ENCODE assay signal across 22 cellular contexts in the genomic region with DNA sequence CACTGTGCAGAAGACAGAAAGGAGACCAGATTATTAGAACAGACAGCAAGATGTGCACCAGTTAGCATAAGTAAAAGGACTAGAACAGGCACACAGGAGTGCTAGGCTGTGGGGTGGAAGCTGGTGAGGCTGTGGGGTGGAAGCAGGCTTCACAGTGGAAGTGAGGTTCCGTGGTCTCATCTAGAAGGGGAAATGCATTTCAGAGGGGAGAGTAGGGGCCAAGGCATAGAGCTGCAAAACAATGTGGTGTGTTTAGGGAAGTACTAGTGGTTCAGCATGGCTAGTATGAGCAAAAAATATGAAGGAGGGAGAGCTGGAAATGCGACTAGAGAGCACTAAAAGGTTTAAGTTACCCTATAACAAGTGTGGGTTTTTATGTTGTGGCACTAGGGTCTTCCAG. TPM values are rescaled to one million over a fixed set of nuclear protein-coding genes. Genes with fewer than 3 reads are reported as not detected.
A peak's percentile ranks its signal among the peaks of the same experiment; 100 is the strongest.
DNase-seq lines count a peak whose midpoint lies in the region; ATAC-seq, FAIRE-seq and TF ChIP-seq lines count a peak whose summit lies in the region.
"Had no signal": no experiment of that assay in that cellular context is flagged by ENCODE, and none has a peak within 500 bp of the region (broad histone marks: within the 10 kb centered on the region; RNA-seq: fewer than 3 reads in every experiment).

No MANE protein-coding gene starts in this region.

- H3K9ac ChIP-seq in HepG2 (ENCODE audit: insufficient read depth, low read depth, low read length) = no peak overlapping the region

- no peak overlapping the region for H2AFZ ChIP-seq in HepG2 (ENCODE audit: low read length)

- H3K4me3 ChIP-seq in right lobe of liver = no peak overlapping the region
- H3K4me3 ChIP-seq in HepG2 (replicated peaks in 1 of 3; ENCODE audit: insufficient read depth in 1 of 3, low read depth in 2 of 3, low read length in 3 of 3) = no peak overlapping the region

- no TSS peak for BruUV-seq in HepG2 (replicated peaks; lab: Mats Ljungman, UMichigan)

- TF ChIP-seq CTCF in right lobe of liver (IDR thresholded peaks at IDR 0.05) (no peak), HepG2 (CRISPR knock-in tag; IDR thresholded peaks at IDR 0.05) (no peak)

- CTCF ChIA-PET in HepG2 (lab: Yijun Ruan, JAX; ENCODE audit: low intra/inter-chr PET ratio, low total read pairs) = no interaction called here

- intact Hi-C loops in right lobe of liver (cut with DNase I) = no loop called here
- intact Hi-C loops in HepG2 (cut with micrococcal nuclease; ENCODE audit: unreplicated experiment) = no loop called here

- H3K36me3 ChIP-seq in right lobe of liver (no peaks in the 10 kb centered on the region), HepG2 (replicated peaks in 1 of 2; ENCODE audit: control insufficient read depth in 1 of 2, insufficient read depth in 2 of 2, low read length in 2 of 2) (no peaks in the 10 kb centered on the region)
- H3K36me3 ChIP-seq: BE2C had no signal

- no peak for TF ChIP-seq EP300 in HepG2 (IDR thresholded peaks at IDR 0.05; ENCODE audit: low read depth in 2 of 2, low read length in 2 of 2)
- TF ChIP-seq EP300 in HepG2 (CRISPR knock-in tag; IDR thresholded peaks at IDR 0.05; ENCODE audit: borderline replicate concordance) = no peak

- peak in 3 of 4 donors; percentile 45 to 68 (median 54) for ATAC-seq in right lobe of liver
- no peak for ATAC-seq in HepG2
- peak; percentile 20 for ATAC-seq in left lobe of liver
- no peak for ATAC-seq in GM18505 (IDR thresholded peaks at IDR 0.05; ENCODE audit: unreplicated experiment)
- ATAC-seq: PC-3 had no signal

- in situ Hi-C loops in HepG2 (cut with HindIII; ENCODE audit: extremely low pct_ligation_motif_present, low pct_unique_long_range_greater_than_20kb) = no loop called here

- H4K20me1 ChIP-seq in HepG2 (ENCODE audit: insufficient read depth, low read length) = no peaks in the 10 kb centered on the region

- no peak overlapping the region for H3K4me2 ChIP-seq in HepG2 (ENCODE audit: low read depth, low read length)

- WGBS in right lobe of liver (ENCODE audit: insufficient coverage, low coverage, low lambda C conversion rate, missing lambda C conversion rate) = 25% methylated on average over 2 of the region's 2 CpGs
- 42% methylated on average over 2 of the region's 2 CpGs for WGBS in HepG2 (ENCODE audit: low lambda C conversion rate)

- POLR2A ChIA-PET in HepG2 (lab: Yijun Ruan, JAX) = no interaction called here

- no peaks in the 10 kb centered on the region for H3K4me1 ChIP-seq in right lobe of liver
- no peaks in the 10 kb centered on the region for H3K4me1 ChIP-seq in HepG2 (ENCODE audit: insufficient read depth, low read length)

- H3K9me3 ChIP-seq in right lobe of liver = no peaks in the 10 kb centered on the region
- H3K9me3 ChIP-seq in HepG2 (ENCODE audit: low read length) = no peaks in the 10 kb centered on the region
- H3K9me3 ChIP-seq: BE2C had no signal

- H3K27me3 ChIP-seq in right lobe of liver (no peaks in the 10 kb centered on the region), HepG2 (ENCODE audit: control insufficient read depth in 1 of 2, insufficient read depth in 2 of 2, low read length in 2 of 2) (no peaks in the 10 kb centered on the region)
- H3K27me3 ChIP-seq: BE2C had no signal

- TF ChIP-seq RAD21 in HepG2 (CRISPR knock-in tag; IDR thresholded peaks at IDR 0.05) = no peak

- FAIRE-seq in HepG2 (lab: Jason Lieb, UNC) (no peak), HTR-8/SVneo (lab: Jason Lieb, UNC) (no peak)
- FAIRE-seq: H54 had no signal

- H3K79me2 ChIP-seq in HepG2 (ENCODE audit: insufficient read depth, low read length) = no peaks in the 10 kb centered on the region

- DNase-seq in NOMO-1 treated with DMSO at 0.1 percent for 48 hours (lab: John Stamatoyannopoulos, UW; ENCODE audit: unreplicated experiment) = peak; percentile 24
- DNase-seq in NOMO-1 treated with dmso at 0.1 percent for 144 hours (lab: John Stamatoyannopoulos, UW; ENCODE audit: unreplicated experiment) = no peak
- DNase-seq in right lobe of liver = no peak
- no peak for DNase-seq in HepG2 (ENCODE audit: low spot score)
- DNase-seq in left lobe of liver (ENCODE audit: low spot score) = no peak
- no peak for DNase-seq in HTR-8/SVneo (ENCODE audit: insufficient read length, low spot score)
- DNase-seq in OCI-M2 (lab: John Stamatoyannopoulos, UW; ENCODE audit: unreplicated experiment) = no peak
- DNase-seq: BE2C; CD4-positive, alpha-beta T cell; NCI-H1092 treated with DMSO at 0.1 percent for 48 hours; NCI-H1694 treated with DMSO at 0.1 percent for 48 hours; NCI-H226; NCI-H526 treated with DMSO at 0.1 percent for 48 hours; NK-92 treated with Interleukin-12 subunit alpha and Interleukin-12 subunit beta, amount 100 ng/mL, for 24 hours; PC-3 had no signal

- H3K27ac ChIP-seq in right lobe of liver = no peak overlapping the region
- no peak overlapping the region for H3K27ac ChIP-seq in HepG2 (ENCODE audit: extremely low read length, insufficient read depth, low read length)
- H3K27ac ChIP-seq: 22Rv1, RWPE1 had no signal

- TF ChIP-seq POLR2A in right lobe of liver (IDR thresholded peaks at IDR 0.05) (no peak), HepG2 (IDR thresholded peaks at IDR 0.05; ENCODE audit: insufficient read depth in 1 of 2, low read depth in 2 of 2, low read length in 2 of 2) (no peak), GM18505 (IDR thresholded peaks at IDR 0.05; ENCODE audit: borderline replicate concordance, extremely low read depth, insufficient read depth, insufficient read length) (no peak)

RNA-seq across cellular contexts. Expression of a gene that starts 6.5 kb away (rescaled TPM):
- total RNA-seq in right lobe of liver (under 1 TPM; 0.43 to 0.92 (median 0.68) TPM), HepG2 (2016; rRNA removed; fragmentation: Illumina TruSeq; extraction: Trizol) (0.18 TPM in 1 of 2 replicates, not detected in the other), left lobe of liver (0.65 TPM)
- total RNA-seq in HepG2 (2016; cell fraction: cytosol; rRNA removed; fragmentation: Illumina TruSeq; extraction: Trizol; ENCODE audit: low read depth) = not detected in 2 replicates
- total RNA-seq in HepG2 (2016; cell fraction: insoluble cytoplasmic fraction; rRNA removed; fragmentation: Illumina TruSeq; extraction: Trizol) = 0.10 and 0.32 TPM in 2 replicates
- 0.25 TPM in 1 of 2 replicates, not detected in the other for total RNA-seq in HepG2 (2016; cell fraction: membrane; rRNA removed; fragmentation: Illumina TruSeq; extraction: Trizol)
- 0.47 and 0.97 TPM in 2 replicates for total RNA-seq in HepG2 (2016; cell fraction: nucleus; rRNA removed; fragmentation: Illumina TruSeq; extraction: Trizol)
- polyA plus RNA-seq in HepG2 (2011; rRNA removed) = 0.55 and 0.58 TPM in 2 replicates
- polyA plus RNA-seq in HepG2 (2011; cell fraction: cytosol; rRNA removed) = 0.13 and 0.26 TPM in 2 replicates
- 1.2 and 2.5 TPM in 2 replicates for polyA plus RNA-seq in HepG2 (2011; cell fraction: nucleus; rRNA removed)
- polyA plus RNA-seq in HepG2 (2012) = 0.28 and 0.46 TPM in 2 replicates
- polyA plus RNA-seq in HepG2 (2016; cell fraction: cytosol; fragmentation: Illumina TruSeq; extraction: Trizol; ENCODE audit: low read depth) = not detected in 2 replicates
- polyA plus RNA-seq in HepG2 (2016; cell fraction: insoluble cytoplasmic fraction; fragmentation: Illumina TruSeq; extraction: Trizol; ENCODE audit: low read depth) = 0.13 and 0.19 TPM in 2 replicates
- polyA plus RNA-seq in HepG2 (2016; cell fraction: membrane; fragmentation: Illumina TruSeq; extraction: Trizol; ENCODE audit: low read depth) = not detected in 2 replicates
- 1.1 and 2.1 TPM in 2 replicates for polyA plus RNA-seq in HepG2 (2016; cell fraction: nucleus; fragmentation: Illumina TruSeq; extraction: Trizol; ENCODE audit: insufficient read depth, low read depth)
- 0.21 and 2.3 TPM in 2 replicates for polyA minus RNA-seq in HepG2 (2011; rRNA and poly(A)+ RNA removed; ENCODE audit: low replicate concordance)
- polyA minus RNA-seq in HepG2 (2011; cell fraction: cytosol; rRNA and poly(A)+ RNA removed) = not detected in 2 replicates
- 2.2 and 3.1 TPM in 2 replicates for polyA minus RNA-seq in HepG2 (2011; cell fraction: nucleus; rRNA and poly(A)+ RNA removed)

RNA-seq across cellular contexts. Expression of a gene that starts 23.3 kb away (rescaled TPM):
- total RNA-seq in right lobe of liver (10 to 100 TPM; 23.9 to 40.8 (median 33.0) TPM), HepG2 (2016; rRNA removed; fragmentation: Illumina TruSeq; extraction: Trizol) (51.0 and 66.2 TPM in 2 replicates), left lobe of liver (31.0 TPM)
- total RNA-seq in HepG2 (2016; cell fraction: cytosol; rRNA removed; fragmentation: Illumina TruSeq; extraction: Trizol; ENCODE audit: low read depth) = 38.5 and 43.1 TPM in 2 replicates
- total RNA-seq in HepG2 (2016; cell fraction: insoluble cytoplasmic fraction; rRNA removed; fragmentation: Illumina TruSeq; extraction: Trizol) = 55.5 and 63.3 TPM in 2 replicates
- total RNA-seq in HepG2 (2016; cell fraction: membrane; rRNA removed; fragmentation: Illumina TruSeq; extraction: Trizol) = 51.7 and 64.0 TPM in 2 replicates
- total RNA-seq in HepG2 (2016; cell fraction: nucleus; rRNA removed; fragmentation: Illumina TruSeq; extraction: Trizol) = 20.8 and 27.4 TPM in 2 replicates
- 34.3 and 41.4 TPM in 2 replicates for polyA plus RNA-seq in HepG2 (2011; rRNA removed)
- 19.2 and 23.8 TPM in 2 replicates for polyA plus RNA-seq in HepG2 (2011; cell fraction: cytosol; rRNA removed)
- 7.0 and 8.8 TPM in 2 replicates for polyA plus RNA-seq in HepG2 (2011; cell fraction: nucleus; rRNA removed)
- 39.2 and 39.8 TPM in 2 replicates for polyA plus RNA-seq in HepG2 (2012)
- 52.8 and 70.6 TPM in 2 replicates for polyA plus RNA-seq in HepG2 (2016; cell fraction: cytosol; fragmentation: Illumina TruSeq; extraction: Trizol; ENCODE audit: low read depth)
- polyA plus RNA-seq in HepG2 (2016; cell fraction: insoluble cytoplasmic fraction; fragmentation: Illumina TruSeq; extraction: Trizol; ENCODE audit: low read depth) = 95.8 and 101 TPM in 2 replicates
- polyA plus RNA-seq in HepG2 (2016; cell fraction: membrane; fragmentation: Illumina TruSeq; extraction: Trizol; ENCODE audit: low read depth) = 68.1 and 83.6 TPM in 2 replicates
- 44.3 and 48.4 TPM in 2 replicates for polyA plus RNA-seq in HepG2 (2016; cell fraction: nucleus; fragmentation: Illumina TruSeq; extraction: Trizol; ENCODE audit: insufficient read depth, low read depth)
- polyA minus RNA-seq in HepG2 (2011; rRNA and poly(A)+ RNA removed; ENCODE audit: low replicate concordance) = 7.3 and 16.0 TPM in 2 replicates
- 5.7 and 6.1 TPM in 2 replicates for polyA minus RNA-seq in HepG2 (2011; cell fraction: cytosol; rRNA and poly(A)+ RNA removed)
- 23.8 and 24.9 TPM in 2 replicates for polyA minus RNA-seq in HepG2 (2011; cell fraction: nucleus; rRNA and poly(A)+ RNA removed)

RNA-seq across cellular contexts. Expression of a gene that starts 49.0 kb away (rescaled TPM):
- total RNA-seq in right lobe of liver = 1 to 10 TPM in 3 of 6 experiments, under 1 TPM in 3; 0.09 to 5.7 (median 1.1) TPM
- not detected in 2 replicates for total RNA-seq in HepG2 (2016; rRNA removed; fragmentation: Illumina TruSeq; extraction: Trizol)
- total RNA-seq in HepG2 (2016; cell fraction: cytosol; rRNA removed; fragmentation: Illumina TruSeq; extraction: Trizol; ENCODE audit: low read depth) = not detected in 2 replicates
- not detected in 2 replicates for total RNA-seq in HepG2 (2016; cell fraction: insoluble cytoplasmic fraction; rRNA removed; fragmentation: Illumina TruSeq; extraction: Trizol)
- not detected in 2 replicates for total RNA-seq in HepG2 (2016; cell fraction: membrane; rRNA removed; fragmentation: Illumina TruSeq; extraction: Trizol)
- not detected in 2 replicates for total RNA-seq in HepG2 (2016; cell fraction: nucleus; rRNA removed; fragmentation: Illumina TruSeq; extraction: Trizol)
- polyA plus RNA-seq in HepG2 (2011; rRNA removed) = not detected in 2 replicates
- polyA plus RNA-seq in HepG2 (2011; cell fraction: cytosol; rRNA removed) = not detected in 2 replicates
- polyA plus RNA-seq in HepG2 (2011; cell fraction: nucleus; rRNA removed) = not detected in 2 replicates
- polyA plus RNA-seq in HepG2 (2012) = not detected in 2 replicates
- polyA plus RNA-seq in HepG2 (2016; cell fraction: cytosol; fragmentation: Illumina TruSeq; extraction: Trizol; ENCODE audit: low read depth) = not detected in 2 replicates
- not detected in 2 replicates for polyA plus RNA-seq in HepG2 (2016; cell fraction: insoluble cytoplasmic fraction; fragmentation: Illumina TruSeq; extraction: Trizol; ENCODE audit: low read depth)
- not detected in 2 replicates for polyA plus RNA-seq in HepG2 (2016; cell fraction: membrane; fragmentation: Illumina TruSeq; extraction: Trizol; ENCODE audit: low read depth)
- not detected in 2 replicates for polyA plus RNA-seq in HepG2 (2016; cell fraction: nucleus; fragmentation: Illumina TruSeq; extraction: Trizol; ENCODE audit: insufficient read depth, low read depth)
- polyA minus RNA-seq in HepG2 (2011; rRNA and poly(A)+ RNA removed; ENCODE audit: low replicate concordance) = not detected in 2 replicates
- not detected in 2 replicates for polyA minus RNA-seq in HepG2 (2011; cell fraction: cytosol; rRNA and poly(A)+ RNA removed)
- polyA minus RNA-seq in HepG2 (2011; cell fraction: nucleus; rRNA and poly(A)+ RNA removed) = not detected in 2 replicates
- total RNA-seq in left lobe of liver = 0.55 TPM
- total RNA-seq: CD4-positive, alpha-beta T cell; HT1080; SK-MEL-5 had no signal
- polyA plus RNA-seq: AG04450 had no signal

RNA-seq across cellular contexts. Expression of a gene that starts 56.2 kb away (rescaled TPM):
- total RNA-seq in right lobe of liver (10 to 100 TPM in 5 of 6 experiments, 1 to 10 TPM in 1; 9.9 to 30.2 (median 15.9) TPM), HepG2 (2016; rRNA removed; fragmentation: Illumina TruSeq; extraction: Trizol) (0.11 TPM in 1 of 2 replicates, not detected in the other), left lobe of liver (13.5 TPM)
- not detected in 2 replicates for total RNA-seq in HepG2 (2016; cell fraction: cytosol; rRNA removed; fragmentation: Illumina TruSeq; extraction: Trizol; ENCODE audit: low read depth)
- not detected in 2 replicates for total RNA-seq in HepG2 (2016; cell fraction: insoluble cytoplasmic fraction; rRNA removed; fragmentation: Illumina TruSeq; extraction: Trizol)
- not detected in 2 replicates for total RNA-seq in HepG2 (2016; cell fraction: membrane; rRNA removed; fragmentation: Illumina TruSeq; extraction: Trizol)
- total RNA-seq in HepG2 (2016; cell fraction: nucleus; rRNA removed; fragmentation: Illumina TruSeq; extraction: Trizol) = not detected in 2 replicates
- polyA plus RNA-seq in HepG2 (2011; rRNA removed) = 0.16 and 0.18 TPM in 2 replicates
- polyA plus RNA-seq in HepG2 (2011; cell fraction: cytosol; rRNA removed) = 0.14 and 0.15 TPM in 2 replicates
- 0.28 TPM in 1 of 2 replicates, not detected in the other for polyA plus RNA-seq in HepG2 (2011; cell fraction: nucleus; rRNA removed)
- polyA plus RNA-seq in HepG2 (2012) = 0.09 and 0.15 TPM in 2 replicates
- polyA plus RNA-seq in HepG2 (2016; cell fraction: cytosol; fragmentation: Illumina TruSeq; extraction: Trizol; ENCODE audit: low read depth) = not detected in 2 replicates
- polyA plus RNA-seq in HepG2 (2016; cell fraction: insoluble cytoplasmic fraction; fragmentation: Illumina TruSeq; extraction: Trizol; ENCODE audit: low read depth) = not detected in 2 replicates
- polyA plus RNA-seq in HepG2 (2016; cell fraction: membrane; fragmentation: Illumina TruSeq; extraction: Trizol; ENCODE audit: low read depth) = not detected in 2 replicates
- not detected in 2 replicates for polyA plus RNA-seq in HepG2 (2016; cell fraction: nucleus; fragmentation: Illumina TruSeq; extraction: Trizol; ENCODE audit: insufficient read depth, low read depth)
- polyA minus RNA-seq in HepG2 (2011; rRNA and poly(A)+ RNA removed; ENCODE audit: low replicate concordance) = 0.14 and 0.82 TPM in 2 replicates
- not detected in 2 replicates for polyA minus RNA-seq in HepG2 (2011; cell fraction: cytosol; rRNA and poly(A)+ RNA removed)
- not detected in 2 replicates for polyA minus RNA-seq in HepG2 (2011; cell fraction: nucleus; rRNA and poly(A)+ RNA removed)
- total RNA-seq: CD4-positive, alpha-beta T cell; HT1080 had no signal
- polyA plus RNA-seq: AG04450 had no signal

Comparison
In these comparisons a context has a peak if more than half of its experiments do, and no peak if none do; other contexts are left out.
1. ATAC-seq: peak in right lobe of liver (3 of 4) and left lobe of liver (single experiment); none in HepG2 (single experiment) and GM18505 (single experiment).